1 cellular context compared by ENCODE assay signal in genomic region chr13:49938921-49939320, GRCh38.
TF ChIP-seq lines count a peak whose summit lies in the region.

No MANE protein-coding gene starts in this region.

TF ChIP-seq in HepG2, 621 proteins besides CTCF, POLR2A, EP300 and RAD21:
- TF ChIP-seq, protein P1, sequence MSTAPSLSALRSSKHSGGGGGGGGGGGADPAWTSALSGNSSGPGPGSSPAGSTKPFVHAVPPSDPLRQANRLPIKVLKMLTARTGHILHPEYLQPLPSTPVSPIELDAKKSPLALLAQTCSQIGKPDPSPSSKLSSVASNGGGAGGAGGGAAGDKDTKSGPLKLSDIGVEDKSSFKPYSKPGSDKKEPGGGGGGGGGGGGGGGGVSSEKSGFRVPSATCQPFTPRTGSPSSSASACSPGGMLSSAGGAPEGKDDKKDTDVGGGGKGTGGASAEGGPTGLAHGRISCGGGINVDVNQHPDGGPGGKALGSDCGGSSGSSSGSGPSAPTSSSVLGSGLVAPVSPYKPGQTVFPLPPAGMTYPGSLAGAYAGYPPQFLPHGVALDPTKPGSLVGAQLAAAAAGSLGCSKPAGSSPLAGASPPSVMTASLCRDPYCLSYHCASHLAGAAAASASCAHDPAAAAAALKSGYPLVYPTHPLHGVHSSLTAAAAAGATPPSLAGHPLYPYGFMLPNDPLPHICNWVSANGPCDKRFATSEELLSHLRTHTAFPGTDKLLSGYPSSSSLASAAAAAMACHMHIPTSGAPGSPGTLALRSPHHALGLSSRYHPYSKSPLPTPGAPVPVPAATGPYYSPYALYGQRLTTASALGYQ (CRISPR knock-in tag; IDR thresholded peaks at IDR 0.05), result no peak
- TF ChIP-seq HNF4A (CRISPR knock-in tag; IDR thresholded peaks at IDR 0.05) (peak; percentile 71), ETV6 (CRISPR knock-in tag; conservative IDR thresholded peaks at IDR 0.05) (no peak), ZNF7 (CRISPR knock-in tag; IDR thresholded peaks at IDR 0.05) (no peak), ZNF547 (CRISPR knock-in tag; IDR thresholded peaks at IDR 0.05) (no peak), ZNF33A (CRISPR knock-in tag; IDR thresholded peaks at IDR 0.05; ENCODE audit: borderline replicate concordance) (0 out of 2 replicates have a peak, but pooled peaks have one; percentile 30), HNF4G (IDR thresholded peaks at IDR 0.05; ENCODE audit: borderline replicate concordance, low read depth, low read length) (peak; percentile 51; the same call in 1 of the 2 replicates), HNF4G (CRISPR knock-in tag; IDR thresholded peaks at IDR 0.05; ENCODE audit: borderline replicate concordance, low read depth) (no peak), ZNF724P (CRISPR knock-in tag; IDR thresholded peaks at IDR 0.05; ENCODE audit: borderline replicate concordance) (no peak), ZNF142 (CRISPR knock-in tag; IDR thresholded peaks at IDR 0.05) (no peak), ZBTB40 (IDR thresholded peaks at IDR 0.05) (no peak), ZBTB40 (CRISPR knock-in tag; IDR thresholded peaks at IDR 0.05) (no peak), ZNF264 (CRISPR knock-in tag; IDR thresholded peaks at IDR 0.05) (0 out of 2 replicates have a peak, but pooled peaks have one; percentile 33)
- TF ChIP-seq, protein P2, sequence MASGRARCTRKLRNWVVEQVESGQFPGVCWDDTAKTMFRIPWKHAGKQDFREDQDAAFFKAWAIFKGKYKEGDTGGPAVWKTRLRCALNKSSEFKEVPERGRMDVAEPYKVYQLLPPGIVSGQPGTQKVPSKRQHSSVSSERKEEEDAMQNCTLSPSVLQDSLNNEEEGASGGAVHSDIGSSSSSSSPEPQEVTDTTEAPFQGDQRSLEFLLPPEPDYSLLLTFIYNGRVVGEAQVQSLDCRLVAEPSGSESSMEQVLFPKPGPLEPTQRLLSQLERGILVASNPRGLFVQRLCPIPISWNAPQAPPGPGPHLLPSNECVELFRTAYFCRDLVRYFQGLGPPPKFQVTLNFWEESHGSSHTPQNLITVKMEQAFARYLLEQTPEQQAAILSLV (CRISPR knock-in tag; IDR thresholded peaks at IDR 0.05; ENCODE audit: borderline replicate concordance), result no peak
